ENCODE assay signal across 7 cellular contexts in the genomic region with DNA sequence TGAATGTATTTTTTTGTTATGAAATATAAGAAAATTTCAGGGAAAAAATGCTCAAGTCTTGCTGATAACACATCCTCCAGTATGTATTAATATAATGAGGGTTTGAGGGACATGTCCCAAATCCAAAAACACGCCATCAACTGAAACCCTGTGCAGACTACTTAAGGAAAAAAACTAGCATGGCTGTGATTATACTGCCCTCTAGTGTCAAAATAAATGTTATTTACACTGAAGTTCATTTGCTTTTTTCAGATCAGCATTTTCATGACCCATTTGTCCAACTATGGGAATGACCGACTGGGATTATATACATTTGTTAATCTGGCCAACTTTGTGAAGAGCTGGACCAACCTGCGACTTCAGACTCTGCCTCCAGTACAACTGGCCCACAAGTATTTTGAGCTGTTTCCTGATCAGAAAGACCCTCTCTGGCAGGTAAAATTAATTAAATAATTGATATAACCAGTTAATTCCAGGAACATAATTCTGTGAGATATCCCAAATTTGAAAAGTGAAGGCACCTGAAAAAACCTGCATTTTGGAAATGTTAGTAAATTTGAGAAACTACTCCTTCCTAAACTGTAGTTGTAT.
DNase-seq lines count a peak whose midpoint lies in the region; ATAC-seq and TF ChIP-seq lines count a peak whose summit lies in the region.

No MANE protein-coding gene starts in this region.

- 30% methylated on average over 3 of the region's 3 CpGs for WGBS in smooth muscle cell (ENCODE audit: low lambda C conversion rate)

- H3K4me3 ChIP-seq in GM23338: no peak overlapping the region
- no peak overlapping the region for H3K4me3 ChIP-seq in NB4 (ENCODE audit: low read depth, low read length)
- H3K4me3 ChIP-seq in smooth muscle cell: no peak overlapping the region

- H3K9ac ChIP-seq in smooth muscle cell (ENCODE audit: low read depth): no peak overlapping the region

- no peak overlapping the region for H3K4me2 ChIP-seq in GM23338
- no peak overlapping the region for H3K4me2 ChIP-seq in smooth muscle cell

- H3K27ac ChIP-seq in GM23338 (ENCODE audit: low read depth) (no peak overlapping the region), smooth muscle cell (ENCODE audit: low read depth) (no peak overlapping the region)

- no peaks in the 10 kb centered on the region for H3K79me2 ChIP-seq in GM23338 (replicated peaks; ENCODE audit: insufficient read depth)
- H3K79me2 ChIP-seq in smooth muscle cell (ENCODE audit: low read depth): no peaks in the 10 kb centered on the region

- TF ChIP-seq CTCF in GM23338 (conservative IDR thresholded peaks at IDR 0.05; ENCODE audit: low read depth in 2 of 2) (peak; percentile 68 to 78), NB4 (IDR thresholded peaks at IDR 0.05; ENCODE audit: low read depth, low read length) (peak; percentile 21), smooth muscle cell (IDR thresholded peaks at IDR 0.05; ENCODE audit: borderline replicate concordance, insufficient read depth, poor library complexity, severe bottlenecking) (peak; percentile 80)

- no peak overlapping the region for H3K4me3 Mint-ChIP-seq in GM23338

- no peaks in the 10 kb centered on the region for H3K27me3 ChIP-seq in GM23338 (ENCODE audit: insufficient read depth)
- no peaks in the 10 kb centered on the region for H3K27me3 ChIP-seq in smooth muscle cell (ENCODE audit: low read depth)

- H3K9me3 Mint-ChIP-seq in GM23338: no peaks in the 10 kb centered on the region

- no peaks in the 10 kb centered on the region for H3K36me3 ChIP-seq in GM23338 (ENCODE audit: insufficient read depth)
- H3K36me3 ChIP-seq in smooth muscle cell (ENCODE audit: low read depth): no peaks in the 10 kb centered on the region

- H3F3A ChIP-seq in GM23338 (replicated peaks; ENCODE audit: low read depth): no peaks in the 10 kb centered on the region
- no peaks in the 10 kb centered on the region for H3F3A ChIP-seq in smooth muscle cell (ENCODE audit: low read depth)

- no peak overlapping the region for H3K27ac Mint-ChIP-seq in GM23338

- H3K9me3 ChIP-seq in smooth muscle cell (replicated peaks; ENCODE audit: low read depth): no peaks in the 10 kb centered on the region

- no peaks in the 10 kb centered on the region for H3K36me3 Mint-ChIP-seq in GM23338 (ENCODE audit: low read depth)

- peak; percentile 29; the same call in 1 of the 3 replicates for ATAC-seq in GM23338

- no peaks in the 10 kb centered on the region for H3K4me1 ChIP-seq in GM23338 (ENCODE audit: insufficient read depth)
- no peaks in the 10 kb centered on the region for H3K4me1 ChIP-seq in smooth muscle cell (ENCODE audit: low read depth)

- intact Hi-C loops in posterior vena cava (cut with DNase I): no loop called here

- H2AFZ ChIP-seq in GM23338 (no peak overlapping the region), smooth muscle cell (ENCODE audit: low read depth) (no peak overlapping the region)

- H3K27me3 Mint-ChIP-seq in GM23338 (ENCODE audit: insufficient read depth, low read depth, poor library complexity): no peaks in the 10 kb centered on the region

- DNase-seq in GDM1 (lab: John Stamatoyannopoulos, UW) (peak; percentile 40), GM23338 (ENCODE audit: low spot score) (peak; percentile 84), NB4 (ENCODE audit: low read depth) (peak; percentile 77), SW 1271 (lab: John Stamatoyannopoulos, UW) (peak; percentile 1 to 43), globus pallidus (ENCODE audit: low spot score) (peak; percentile 49), smooth muscle cell (lab: John Stamatoyannopoulos, UW; ENCODE audit: unreplicated experiment) (no peak), posterior vena cava (ENCODE audit: low spot score) (no peak)

- TF ChIP-seq POLR2A in NB4 (IDR thresholded peaks at IDR 0.05; ENCODE audit: extremely low read depth, insufficient read length): no peak

- no peaks in the 10 kb centered on the region for H4K20me1 ChIP-seq in GM23338 (replicated peaks; ENCODE audit: insufficient read depth)
- H4K20me1 ChIP-seq in smooth muscle cell (ENCODE audit: low read depth): no peaks in the 10 kb centered on the region

- no peaks in the 10 kb centered on the region for H3K4me1 Mint-ChIP-seq in GM23338

- H3K9me2 ChIP-seq in GM23338 (ENCODE audit: insufficient read depth): no peaks in the 10 kb centered on the region

TF ChIP-seq in GM23338, 12 proteins besides CTCF, POLR2A, EP300 and RAD21 (continues in another document):
- TF ChIP-seq STAT1 (IDR thresholded peaks at IDR 0.05; ENCODE audit: unreplicated experiment) (no peak), EZH2phosphoT487 (IDR thresholded peaks at IDR 0.05; ENCODE audit: unreplicated experiment) (no peak), CREB1 (CRISPR knock-in tag; IDR thresholded peaks at IDR 0.05; ENCODE audit: low read depth) (no peak), JUNB (IDR thresholded peaks at IDR 0.05; ENCODE audit: unreplicated experiment) (no peak), ZNF331 (CRISPR knock-in tag; IDR thresholded peaks at IDR 0.05; ENCODE audit: low read depth) (no peak)
- TF ChIP-seq, protein P1, sequence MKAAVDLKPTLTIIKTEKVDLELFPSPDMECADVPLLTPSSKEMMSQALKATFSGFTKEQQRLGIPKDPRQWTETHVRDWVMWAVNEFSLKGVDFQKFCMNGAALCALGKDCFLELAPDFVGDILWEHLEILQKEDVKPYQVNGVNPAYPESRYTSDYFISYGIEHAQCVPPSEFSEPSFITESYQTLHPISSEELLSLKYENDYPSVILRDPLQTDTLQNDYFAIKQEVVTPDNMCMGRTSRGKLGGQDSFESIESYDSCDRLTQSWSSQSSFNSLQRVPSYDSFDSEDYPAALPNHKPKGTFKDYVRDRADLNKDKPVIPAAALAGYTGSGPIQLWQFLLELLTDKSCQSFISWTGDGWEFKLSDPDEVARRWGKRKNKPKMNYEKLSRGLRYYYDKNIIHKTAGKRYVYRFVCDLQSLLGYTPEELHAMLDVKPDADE (IDR thresholded peaks at IDR 0.05): no peak
- TF ChIP-seq, protein P2, sequence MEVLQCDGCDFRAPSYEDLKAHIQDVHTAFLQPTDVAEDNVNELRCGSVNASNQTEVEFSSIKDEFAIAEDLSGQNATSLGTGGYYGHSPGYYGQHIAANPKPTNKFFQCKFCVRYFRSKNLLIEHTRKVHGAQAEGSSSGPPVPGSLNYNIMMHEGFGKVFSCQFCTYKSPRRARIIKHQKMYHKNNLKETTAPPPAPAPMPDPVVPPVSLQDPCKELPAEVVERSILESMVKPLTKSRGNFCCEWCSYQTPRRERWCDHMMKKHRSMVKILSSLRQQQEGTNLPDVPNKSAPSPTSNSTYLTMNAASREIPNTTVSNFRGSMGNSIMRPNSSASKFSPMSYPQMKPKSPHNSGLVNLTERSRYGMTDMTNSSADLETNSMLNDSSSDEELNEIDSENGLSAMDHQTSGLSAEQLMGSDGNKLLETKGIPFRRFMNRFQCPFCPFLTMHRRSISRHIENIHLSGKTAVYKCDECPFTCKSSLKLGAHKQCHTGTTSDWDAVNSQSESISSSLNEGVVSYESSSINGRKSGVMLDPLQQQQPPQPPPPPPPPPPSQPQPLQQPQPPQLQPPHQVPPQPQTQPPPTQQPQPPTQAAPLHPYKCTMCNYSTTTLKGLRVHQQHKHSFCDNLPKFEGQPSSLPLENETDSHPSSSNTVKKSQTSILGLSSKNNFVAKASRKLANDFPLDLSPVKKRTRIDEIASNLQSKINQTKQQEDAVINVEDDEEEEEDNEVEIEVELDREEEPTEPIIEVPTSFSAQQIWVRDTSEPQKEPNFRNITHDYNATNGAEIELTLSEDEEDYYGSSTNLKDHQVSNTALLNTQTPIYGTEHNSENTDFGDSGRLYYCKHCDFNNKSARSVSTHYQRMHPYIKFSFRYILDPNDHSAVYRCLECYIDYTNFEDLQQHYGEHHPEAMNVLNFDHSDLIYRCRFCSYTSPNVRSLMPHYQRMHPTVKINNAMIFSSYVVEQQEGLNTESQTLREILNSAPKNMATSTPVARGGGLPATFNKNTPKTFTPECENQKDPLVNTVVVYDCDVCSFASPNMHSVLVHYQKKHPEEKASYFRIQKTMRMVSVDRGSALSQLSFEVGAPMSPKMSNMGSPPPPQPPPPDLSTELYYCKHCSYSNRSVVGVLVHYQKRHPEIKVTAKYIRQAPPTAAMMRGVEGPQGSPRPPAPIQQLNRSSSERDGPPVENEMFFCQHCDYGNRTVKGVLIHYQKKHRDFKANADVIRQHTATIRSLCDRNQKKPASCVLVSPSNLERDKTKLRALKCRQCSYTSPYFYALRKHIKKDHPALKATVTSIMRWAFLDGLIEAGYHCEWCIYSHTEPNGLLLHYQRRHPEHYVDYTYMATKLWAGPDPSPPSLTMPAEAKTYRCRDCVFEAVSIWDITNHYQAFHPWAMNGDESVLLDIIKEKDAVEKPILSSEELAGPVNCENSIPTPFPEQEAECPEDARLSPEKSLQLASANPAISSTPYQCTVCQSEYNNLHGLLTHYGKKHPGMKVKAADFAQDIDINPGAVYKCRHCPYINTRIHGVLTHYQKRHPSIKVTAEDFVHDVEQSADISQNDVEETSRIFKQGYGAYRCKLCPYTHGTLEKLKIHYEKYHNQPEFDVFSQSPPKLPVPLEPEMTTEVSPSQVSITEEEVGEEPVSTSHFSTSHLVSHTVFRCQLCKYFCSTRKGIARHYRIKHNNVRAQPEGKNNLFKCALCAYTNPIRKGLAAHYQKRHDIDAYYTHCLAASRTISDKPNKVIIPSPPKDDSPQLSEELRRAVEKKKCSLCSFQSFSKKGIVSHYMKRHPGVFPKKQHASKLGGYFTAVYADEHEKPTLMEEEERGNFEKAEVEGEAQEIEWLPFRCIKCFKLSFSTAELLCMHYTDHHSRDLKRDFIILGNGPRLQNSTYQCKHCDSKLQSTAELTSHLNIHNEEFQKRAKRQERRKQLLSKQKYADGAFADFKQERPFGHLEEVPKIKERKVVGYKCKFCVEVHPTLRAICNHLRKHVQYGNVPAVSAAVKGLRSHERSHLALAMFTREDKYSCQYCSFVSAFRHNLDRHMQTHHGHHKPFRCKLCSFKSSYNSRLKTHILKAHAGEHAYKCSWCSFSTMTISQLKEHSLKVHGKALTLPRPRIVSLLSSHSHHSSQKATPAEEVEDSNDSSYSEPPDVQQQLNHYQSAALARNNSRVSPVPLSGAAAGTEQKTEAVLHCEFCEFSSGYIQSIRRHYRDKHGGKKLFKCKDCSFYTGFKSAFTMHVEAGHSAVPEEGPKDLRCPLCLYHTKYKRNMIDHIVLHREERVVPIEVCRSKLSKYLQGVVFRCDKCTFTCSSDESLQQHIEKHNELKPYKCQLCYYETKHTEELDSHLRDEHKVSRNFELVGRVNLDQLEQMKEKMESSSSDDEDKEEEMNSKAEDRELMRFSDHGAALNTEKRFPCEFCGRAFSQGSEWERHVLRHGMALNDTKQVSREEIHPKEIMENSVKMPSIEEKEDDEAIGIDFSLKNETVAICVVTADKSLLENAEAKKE (CRISPR knock-in tag; IDR thresholded peaks at IDR 0.05): no peak

Comparison
In these comparisons a context has a peak if more than half of its experiments do, and no peak if none do; other contexts are left out.
1. DNase-seq: peak in GDM1 (single experiment), GM23338 (single experiment), NB4 (single experiment), SW 1271 (2 of 2) and globus pallidus (single experiment); none in smooth muscle cell (single experiment) and posterior vena cava (single experiment).
2. CTCF ChIP-seq: peak in every context shown above with its lines; median percentile 80 in smooth muscle cell; 73 in GM23338; 21 in NB4.